ENCODE assay signal across 4 cellular contexts in genomic region chr5:126184474-126184873, GRCh38.
"Had no signal": no experiment of that assay in that cellular context is flagged by ENCODE, and none has a peak within 500 bp of the region (broad histone marks: within the 10 kb centered on the region; RNA-seq: fewer than 3 reads in every experiment).

No MANE protein-coding gene starts in this region.

- H3K4me3 ChIP-seq: GM23248, GM23338, HAP-1 had no signal

- H3K4me2 ChIP-seq: GM23338 had no signal

- H3K36me3 ChIP-seq: HAP-1 had no signal

- ATAC-seq: GM23338, HCT116 had no signal

- H3K27ac ChIP-seq: GM23248 had no signal

- H3K9me3 ChIP-seq: HAP-1 had no signal

- H2AFZ ChIP-seq: GM23248, GM23338 had no signal

- H3K9ac ChIP-seq: GM23248 had no signal
